Comparison of ENCODE assay signal across 21 cellular contexts in genomic region chr10:130025811-130026510, GRCh38.
"Had no signal": no experiment of that assay in that cellular context is flagged by ENCODE, and none has a peak within 500 bp of the region (broad histone marks: within the 10 kb centered on the region; RNA-seq: fewer than 3 reads in every experiment).

No MANE protein-coding gene starts in this region.

- ATAC-seq: activated naive CD8-positive, alpha-beta T cell treated with anti-CD3 and anti-CD28 coated beads, Interleukin-2, amount 50 U/mL, for 24 hours; heart left ventricle; left cardiac atrium; pancreas; psoas muscle had no signal

- H3K36me3 ChIP-seq: breast epithelium, heart left ventricle, neutrophil, pancreas, sigmoid colon, suprapubic skin, tibial nerve had no signal

- H3K4me1 ChIP-seq: breast epithelium, pancreas, psoas muscle, sigmoid colon had no signal

- H3K27me3 ChIP-seq: breast epithelium, neutrophil, pancreas, sigmoid colon, suprapubic skin, tibial nerve had no signal

- DNase-seq: activated CD4-positive, alpha-beta memory T cell treated with anti-CD3 and anti-CD28 coated beads, Interleukin-2, amount 10 ng/mL, durations not matched to agents 7 days and 5 days; activated CD4-positive, alpha-beta T cell treated with anti-CD3 and anti-CD28 coated beads for 1 hour; activated CD4-positive, alpha-beta T cell treated with anti-CD3 and anti-CD28 coated beads, Interleukin-2, amount 10 ng/mL, durations not matched to agents 7 days and 5 days; activated CD8-positive, alpha-beta memory T cell treated with anti-CD3 and anti-CD28 coated beads, Interleukin-2, amount 50 U/mL, for 48 hours; activated naive CD8-positive, alpha-beta T cell treated with anti-CD3 and anti-CD28 coated beads, Interleukin-2, amount 50 U/mL, for 24 hours; activated T-cell treated with anti-CD3 and anti-CD28 coated beads, Interleukin-2, amount 50 U/mL, for 24 hours; amygdala; central memory CD4-positive, alpha-beta T cell; foreskin fibroblast; heart left ventricle; islet precursor cell; left cardiac atrium; pancreas; psoas muscle; sigmoid colon; stimulated activated naive CD4-positive, alpha-beta T cell; T-helper 2 cell had no signal

- H3K27ac ChIP-seq: breast epithelium, heart left ventricle, neutrophil, pancreas, psoas muscle, sigmoid colon, suprapubic skin, tibial nerve had no signal

- H3K4me3 ChIP-seq: breast epithelium, heart left ventricle, pancreas, psoas muscle, sigmoid colon, suprapubic skin, tibial nerve had no signal

- H3K9me3 ChIP-seq: breast epithelium, neutrophil, pancreas, psoas muscle, sigmoid colon, suprapubic skin had no signal
